In the genomic region with DNA sequence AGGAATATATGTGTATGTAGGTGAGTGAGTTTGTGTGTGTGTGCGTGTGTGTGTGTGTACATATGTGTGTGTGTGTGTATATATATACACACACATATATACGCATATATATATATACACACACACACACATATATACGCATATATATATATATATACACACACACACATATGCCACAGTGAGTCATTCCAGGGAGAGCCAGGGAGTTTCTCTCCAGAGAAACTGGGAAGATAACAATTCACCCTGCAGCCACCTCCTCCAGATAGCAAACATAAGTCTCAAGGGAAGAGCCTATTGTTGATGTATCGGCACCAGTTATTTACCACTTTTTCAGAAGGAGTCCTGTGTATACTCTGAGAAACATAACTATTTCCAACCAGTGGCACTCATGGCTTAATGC, we compare ENCODE assay signal across 20 cellular contexts.
"Had no signal": no experiment of that assay in that cellular context is flagged by ENCODE, and none has a peak within 500 bp of the region (broad histone marks: within the 10 kb centered on the region; RNA-seq: fewer than 3 reads in every experiment).

No MANE protein-coding gene starts in this region.

- H3K27me3 Mint-ChIP-seq: stimulated activated naive CD8-positive, alpha-beta T cell treated with anti-CD3 and anti-CD28 coated beads, Interleukin-15, amount 100 ng/mL, for 72 hours had no signal

- H3K4me3 Mint-ChIP-seq: central memory CD8-positive, alpha-beta T cell; dendritic cell treated with granulocyte-macrophage colony-stimulating factor and Interleukin-4, amounts not matched to agents 40 ng/mL and 50 ng/mL, for 4 days; immature natural killer cell; naive thymus-derived CD8-positive, alpha-beta T cell; stimulated activated naive B cell treated with anti-CD40 and anti-IgM and Interleukin-4, amounts not matched to agents 10 μg/mL and 1 μg/mL and 100 μg/mL, for 72 hours; stimulated activated naive CD8-positive, alpha-beta T cell treated with anti-CD3 and anti-CD28 coated beads, Interleukin-15, amount 100 ng/mL, for 72 hours had no signal

- H3K4me1 ChIP-seq: gastroesophageal sphincter, sigmoid colon, transverse colon had no signal

- H3K9me3 Mint-ChIP-seq: central memory CD8-positive, alpha-beta T cell; dendritic cell treated with granulocyte-macrophage colony-stimulating factor and Interleukin-4, amounts not matched to agents 40 ng/mL and 50 ng/mL, for 4 days; immature natural killer cell; naive thymus-derived CD8-positive, alpha-beta T cell; stimulated activated naive B cell treated with anti-CD40 and anti-IgM and Interleukin-4, amounts not matched to agents 10 μg/mL and 1 μg/mL and 100 μg/mL, for 72 hours; stimulated activated naive CD8-positive, alpha-beta T cell treated with anti-CD3 and anti-CD28 coated beads, Interleukin-15, amount 100 ng/mL, for 72 hours had no signal

- H3K36me3 ChIP-seq: gastroesophageal sphincter, neutrophil, sigmoid colon, thoracic aorta, transverse colon had no signal

- H3K27ac Mint-ChIP-seq: dendritic cell treated with granulocyte-macrophage colony-stimulating factor and Interleukin-4, amounts not matched to agents 40 ng/mL and 50 ng/mL, for 4 days; immature natural killer cell; naive thymus-derived CD8-positive, alpha-beta T cell; stimulated activated naive B cell treated with anti-CD40 and anti-IgM and Interleukin-4, amounts not matched to agents 10 μg/mL and 1 μg/mL and 100 μg/mL, for 72 hours; stimulated activated naive CD8-positive, alpha-beta T cell treated with anti-CD3 and anti-CD28 coated beads, Interleukin-15, amount 100 ng/mL, for 72 hours had no signal

- DNase-seq: erythroblast; immature natural killer cell; kidney; left colon; left ventricle myocardium superior; naive thymus-derived CD8-positive, alpha-beta T cell; posterior cingulate gyrus; sigmoid colon; stimulated activated CD4-positive, alpha-beta T cell treated with anti-CD3 and anti-CD28 coated beads, Interleukin-2, amount 100 ng/mL, for 24 hours; stimulated activated CD4-positive, alpha-beta T cell treated with anti-CD3 and anti-CD28 coated beads, Interleukin-4, amount 100 ng/mL, for 4 hours; stimulated activated naive B cell treated with anti-CD40 and anti-IgM and Interleukin-4, amounts not matched to agents 10 μg/mL and 1 μg/mL and 100 μg/mL, for 72 hours; stimulated activated naive CD8-positive, alpha-beta T cell treated with anti-CD3 and anti-CD28 coated beads, Interleukin-15, amount 100 ng/mL, for 72 hours; transverse colon had no signal

- ATAC-seq: gastroesophageal sphincter; left colon; left ventricle myocardium superior; naive thymus-derived CD8-positive, alpha-beta T cell; stimulated activated naive B cell treated with anti-CD40 and anti-IgM and Interleukin-4, amounts not matched to agents 10 μg/mL and 1 μg/mL and 100 μg/mL, for 72 hours; stimulated activated naive CD8-positive, alpha-beta T cell treated with anti-CD3 and anti-CD28 coated beads, Interleukin-15, amount 100 ng/mL, for 72 hours had no signal

- H3K27ac ChIP-seq: gastroesophageal sphincter, neutrophil, sigmoid colon, skin epidermis, thoracic aorta, transverse colon had no signal

- H3K4me1 Mint-ChIP-seq: immature natural killer cell; naive thymus-derived CD8-positive, alpha-beta T cell; stimulated activated naive CD8-positive, alpha-beta T cell treated with anti-CD3 and anti-CD28 coated beads, Interleukin-15, amount 100 ng/mL, for 72 hours had no signal

- H3K9me3 ChIP-seq: gastroesophageal sphincter, neutrophil, sigmoid colon, thoracic aorta, transverse colon had no signal

- H3K4me3 ChIP-seq: gastroesophageal sphincter, lung, sigmoid colon, skin epidermis, thoracic aorta, transverse colon had no signal

- H3K27me3 ChIP-seq: gastroesophageal sphincter, neutrophil, sigmoid colon, transverse colon had no signal

- H3K36me3 Mint-ChIP-seq: immature natural killer cell; naive thymus-derived CD8-positive, alpha-beta T cell; stimulated activated naive B cell treated with anti-CD40 and anti-IgM and Interleukin-4, amounts not matched to agents 10 μg/mL and 1 μg/mL and 100 μg/mL, for 72 hours had no signal
